1 cellular context compared by ENCODE assay signal in the genomic region with DNA sequence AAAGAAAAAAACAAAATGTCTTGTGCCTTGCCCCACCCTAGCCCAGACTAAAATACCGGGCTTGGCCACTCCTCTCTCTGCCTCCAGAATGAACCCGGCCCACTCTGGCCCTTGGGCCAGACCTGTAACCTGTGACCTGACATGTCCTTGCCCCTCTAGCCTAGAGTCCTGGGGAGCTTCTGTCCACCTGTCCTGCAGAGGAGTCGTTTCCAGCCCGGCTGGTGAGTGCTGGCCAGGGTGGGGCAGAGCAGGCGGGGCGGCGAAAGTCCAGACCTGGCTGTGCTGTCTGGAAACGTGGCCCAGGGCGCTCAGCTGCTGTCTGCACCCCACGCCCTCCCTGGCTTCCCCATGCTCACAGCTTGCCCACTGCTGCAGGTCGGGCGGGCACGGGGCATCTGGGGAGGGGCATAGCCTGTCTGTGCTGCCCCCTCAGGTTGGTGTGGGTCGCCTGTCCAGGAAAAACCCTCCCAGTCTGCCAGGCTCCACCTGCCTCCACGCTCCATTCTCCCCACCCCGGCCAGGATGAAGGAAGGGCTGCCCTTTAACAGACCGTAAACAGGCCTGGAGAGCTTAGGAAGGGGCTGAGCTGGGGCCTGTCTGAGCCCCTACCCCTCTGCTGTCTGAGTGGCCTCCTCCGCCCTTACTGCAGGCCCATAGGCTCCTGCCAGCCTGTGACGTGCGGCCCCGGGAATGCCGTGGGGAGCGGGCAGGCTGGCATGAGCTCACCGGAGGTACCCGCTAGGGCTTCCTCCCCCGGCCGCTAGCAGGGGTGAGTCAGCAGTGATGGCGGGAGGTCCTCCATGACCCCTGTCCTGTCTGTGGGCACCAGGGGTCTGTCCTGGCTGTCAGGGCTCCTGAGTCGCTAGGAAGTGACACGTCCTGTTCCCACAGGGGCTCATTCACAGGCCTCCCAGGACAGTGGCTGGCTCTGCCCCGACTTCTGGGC.
A peak's percentile ranks its signal among the peaks of the same experiment; 100 is the strongest.
TF ChIP-seq lines count a peak whose summit lies in the region.

No MANE protein-coding gene starts in this region.

TF ChIP-seq in HCT116, 20 proteins besides CTCF, POLR2A, EP300 and RAD21:
- TF ChIP-seq, protein P1, sequence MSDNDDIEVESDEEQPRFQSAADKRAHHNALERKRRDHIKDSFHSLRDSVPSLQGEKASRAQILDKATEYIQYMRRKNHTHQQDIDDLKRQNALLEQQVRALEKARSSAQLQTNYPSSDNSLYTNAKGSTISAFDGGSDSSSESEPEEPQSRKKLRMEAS (IDR thresholded peaks at IDR 0.05) = no peak
- TF ChIP-seq, protein P2, sequence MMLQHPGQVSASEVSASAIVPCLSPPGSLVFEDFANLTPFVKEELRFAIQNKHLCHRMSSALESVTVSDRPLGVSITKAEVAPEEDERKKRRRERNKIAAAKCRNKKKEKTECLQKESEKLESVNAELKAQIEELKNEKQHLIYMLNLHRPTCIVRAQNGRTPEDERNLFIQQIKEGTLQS (IDR thresholded peaks at IDR 0.05) = no peak
- TF ChIP-seq ZNF274 (IDR thresholded peaks at IDR 0.05; ENCODE audit: low read depth, low read length) = no peak
- TF ChIP-seq ZFX (IDR thresholded peaks at IDR 0.05) = peak; percentile 14; the same call in 1 of the 2 replicates
- TF ChIP-seq YY1 (IDR thresholded peaks at IDR 0.05; ENCODE audit: extremely low read depth, insufficient replicate concordance, low read depth, low read length) = peak; percentile 73
- no peak for TF ChIP-seq CEBPB (IDR thresholded peaks at IDR 0.05; ENCODE audit: low read depth)
- peak; percentile 72; the same call in 1 of the 2 replicates for TF ChIP-seq POLR2AphosphoS5 (IDR thresholded peaks at IDR 0.05; ENCODE audit: low read depth, low read length)
- TF ChIP-seq, protein P3, sequence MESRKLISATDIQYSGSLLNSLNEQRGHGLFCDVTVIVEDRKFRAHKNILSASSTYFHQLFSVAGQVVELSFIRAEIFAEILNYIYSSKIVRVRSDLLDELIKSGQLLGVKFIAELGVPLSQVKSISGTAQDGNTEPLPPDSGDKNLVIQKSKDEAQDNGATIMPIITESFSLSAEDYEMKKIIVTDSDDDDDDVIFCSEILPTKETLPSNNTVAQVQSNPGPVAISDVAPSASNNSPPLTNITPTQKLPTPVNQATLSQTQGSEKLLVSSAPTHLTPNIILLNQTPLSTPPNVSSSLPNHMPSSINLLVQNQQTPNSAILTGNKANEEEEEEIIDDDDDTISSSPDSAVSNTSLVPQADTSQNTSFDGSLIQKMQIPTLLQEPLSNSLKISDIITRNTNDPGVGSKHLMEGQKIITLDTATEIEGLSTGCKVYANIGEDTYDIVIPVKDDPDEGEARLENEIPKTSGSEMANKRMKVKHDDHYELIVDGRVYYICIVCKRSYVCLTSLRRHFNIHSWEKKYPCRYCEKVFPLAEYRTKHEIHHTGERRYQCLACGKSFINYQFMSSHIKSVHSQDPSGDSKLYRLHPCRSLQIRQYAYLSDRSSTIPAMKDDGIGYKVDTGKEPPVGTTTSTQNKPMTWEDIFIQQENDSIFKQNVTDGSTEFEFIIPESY (IDR thresholded peaks at IDR 0.05; ENCODE audit: extremely low read depth, insufficient replicate concordance, low read length) = peak; percentile 40
